ENCODE assay signal across 10 cellular contexts in genomic region chr17:66667491-66668030, GRCh38.
A peak's percentile ranks its signal among the peaks of the same experiment; 100 is the strongest.
DNase-seq lines count a peak whose midpoint lies in the region; ATAC-seq and TF ChIP-seq lines count a peak whose summit lies in the region.
"Had no signal": no experiment of that assay in that cellular context is flagged by ENCODE, and none has a peak within 500 bp of the region (broad histone marks: within the 10 kb centered on the region; RNA-seq: fewer than 3 reads in every experiment).

No MANE protein-coding gene starts in this region.

- no peak for TF ChIP-seq POLR2A in NB4 (IDR thresholded peaks at IDR 0.05; ENCODE audit: extremely low read depth, insufficient read length)

- DNase-seq in Calu3 (no peak), NB4 (ENCODE audit: low read depth) (peak; percentile 56), activated T-cell treated with anti-CD3 and anti-CD28 coated beads for 48 hours (ENCODE audit: low read depth) (peak; percentile 56), NCI-H69 (lab: John Stamatoyannopoulos, UW) (no peak), DMS53 (lab: John Stamatoyannopoulos, UW) (no peak)
- DNase-seq in stimulated activated CD4-positive, alpha-beta T cell treated with anti-CD3 and anti-CD28 coated beads, Interleukin-15, amount 100 ng/mL, for 48 hours (ENCODE audit: low read depth in 2 of 2): peak; percentile 58 to 66
- DNase-seq: PC-3 had no signal

- TF ChIP-seq CTCF in Calu3 (IDR thresholded peaks at IDR 0.05; ENCODE audit: unreplicated experiment) (no peak), NB4 (IDR thresholded peaks at IDR 0.05; ENCODE audit: low read depth, low read length) (no peak)

- H3K4me1 Mint-ChIP-seq in Calu3 (ENCODE audit: low read depth, unreplicated experiment): peaks cover 10% of the 10 kb centered on the region

- no peak overlapping the region for H3K4me3 Mint-ChIP-seq in Calu3 (ENCODE audit: low read depth, unreplicated experiment)

- intact Hi-C loops in Calu3 (cut with micrococcal nuclease; ENCODE audit: unreplicated experiment): no loop called here

- H3K36me3 Mint-ChIP-seq in Calu3 (ENCODE audit: insufficient read depth, unreplicated experiment): peaks cover 15% of the 10 kb centered on the region

- ATAC-seq in GM18867 (IDR thresholded peaks at IDR 0.05; ENCODE audit: unreplicated experiment) (no peak), GM21723 (IDR thresholded peaks at IDR 0.05; ENCODE audit: unreplicated experiment) (no peak)
- ATAC-seq: PC-3 had no signal

- no TSS peak for BruUV-seq in Calu3 (replicated peaks; lab: Mats Ljungman, UMichigan)

- CTCF ChIA-PET in Calu3 (lab: Charles Lee): no interaction called here

- peak overlapping the region; percentile 52 for H3K27ac Mint-ChIP-seq in Calu3 (ENCODE audit: unreplicated experiment)

- H3K27me3 Mint-ChIP-seq in Calu3 (ENCODE audit: unreplicated experiment): no peaks in the 10 kb centered on the region

- H3K4me3 ChIP-seq in NB4 (ENCODE audit: low read depth, low read length): no peak overlapping the region
- H3K4me3 ChIP-seq: skin epidermis had no signal

- H3K9me3 Mint-ChIP-seq in Calu3 (ENCODE audit: low read depth, unreplicated experiment): no peaks in the 10 kb centered on the region

Comparison
In these comparisons a context has a peak if more than half of its experiments do, and no peak if none do; other contexts are left out.
1. DNase-seq: peak in NB4 (single experiment), activated T-cell treated with anti-CD3 and anti-CD28 coated beads for 48 hours (single experiment) and stimulated activated CD4-positive, alpha-beta T cell treated with anti-CD3 and anti-CD28 coated beads, Interleukin-15, amount 100 ng/mL, for 48 hours (2 of 2); none in Calu3 (single experiment), NCI-H69 (single experiment) and DMS53 (single experiment).